Comparison of ENCODE assay signal across 1 cellular context in genomic region chr11:61980783-61981541, GRCh38.
TF ChIP-seq lines count a peak whose summit lies in the region.

No MANE protein-coding gene starts in this region.

TF ChIP-seq in HepG2, 621 proteins besides CTCF, POLR2A, EP300 and RAD21 (continued from another document and continues in another):
- TF ChIP-seq ZNF770 (CRISPR knock-in tag; IDR thresholded peaks at IDR 0.05) (peak; percentile 12), ATF5 (CRISPR knock-in tag; IDR thresholded peaks at IDR 0.05; ENCODE audit: low read depth) (no peak), RFXAP (CRISPR knock-in tag; IDR thresholded peaks at IDR 0.05; ENCODE audit: borderline replicate concordance) (no peak; the same call in 1 of the 2 replicates), ELF4 (CRISPR knock-in tag; IDR thresholded peaks at IDR 0.05; ENCODE audit: borderline replicate concordance) (no peak), ZNF747 (CRISPR knock-in tag; IDR thresholded peaks at IDR 0.05; ENCODE audit: borderline replicate concordance) (no peak), ZNF274 (CRISPR knock-in tag; IDR thresholded peaks at IDR 0.05) (no peak), ZMAT5 (CRISPR knock-in tag; IDR thresholded peaks at IDR 0.05; ENCODE audit: borderline replicate concordance, low read depth) (no peak), ZNF329 (CRISPR knock-in tag; IDR thresholded peaks at IDR 0.05; ENCODE audit: low read depth) (0 out of 2 replicates have a peak, but pooled peaks have one; percentile 48), ZBTB4 (CRISPR knock-in tag; IDR thresholded peaks at IDR 0.05; ENCODE audit: borderline replicate concordance) (no peak), ZNF362 (CRISPR knock-in tag; IDR thresholded peaks at IDR 0.05; ENCODE audit: borderline replicate concordance) (no peak), STAT5B (CRISPR knock-in tag; IDR thresholded peaks at IDR 0.05) (no peak), ZNF570 (CRISPR knock-in tag; IDR thresholded peaks at IDR 0.05; ENCODE audit: borderline replicate concordance) (no peak), AKNA (CRISPR knock-in tag; IDR thresholded peaks at IDR 0.05; ENCODE audit: borderline replicate concordance) (no peak), ZNF318 (CRISPR knock-in tag; IDR thresholded peaks at IDR 0.05) (no peak), PHF21A (CRISPR knock-in tag; IDR thresholded peaks at IDR 0.05) (peak; percentile 94), ZNF18 (CRISPR knock-in tag; IDR thresholded peaks at IDR 0.05; ENCODE audit: insufficient replicate concordance) (no peak), ZNF577 (CRISPR knock-in tag; IDR thresholded peaks at IDR 0.05; ENCODE audit: borderline replicate concordance, low read depth) (no peak), ZNF34 (CRISPR knock-in tag; IDR thresholded peaks at IDR 0.05; ENCODE audit: borderline replicate concordance) (no peak), HNRNPUL1 (IDR thresholded peaks at IDR 0.05; ENCODE audit: low read depth, low read length) (no peak), YY1 (IDR thresholded peaks at IDR 0.05; ENCODE audit: insufficient read depth, insufficient replicate concordance, low read depth, low read length) (no peak), CEBPZ (IDR thresholded peaks at IDR 0.05; ENCODE audit: low read length) (no peak), JARID2 (CRISPR knock-in tag; IDR thresholded peaks at IDR 0.05; ENCODE audit: insufficient replicate concordance) (no peak), TMF1 (CRISPR knock-in tag; IDR thresholded peaks at IDR 0.05; ENCODE audit: low read depth) (0 out of 2 replicates have a peak, but pooled peaks have one; percentile 61)
